Comparison of ENCODE assay signal across 11 cellular contexts in the genomic region with DNA sequence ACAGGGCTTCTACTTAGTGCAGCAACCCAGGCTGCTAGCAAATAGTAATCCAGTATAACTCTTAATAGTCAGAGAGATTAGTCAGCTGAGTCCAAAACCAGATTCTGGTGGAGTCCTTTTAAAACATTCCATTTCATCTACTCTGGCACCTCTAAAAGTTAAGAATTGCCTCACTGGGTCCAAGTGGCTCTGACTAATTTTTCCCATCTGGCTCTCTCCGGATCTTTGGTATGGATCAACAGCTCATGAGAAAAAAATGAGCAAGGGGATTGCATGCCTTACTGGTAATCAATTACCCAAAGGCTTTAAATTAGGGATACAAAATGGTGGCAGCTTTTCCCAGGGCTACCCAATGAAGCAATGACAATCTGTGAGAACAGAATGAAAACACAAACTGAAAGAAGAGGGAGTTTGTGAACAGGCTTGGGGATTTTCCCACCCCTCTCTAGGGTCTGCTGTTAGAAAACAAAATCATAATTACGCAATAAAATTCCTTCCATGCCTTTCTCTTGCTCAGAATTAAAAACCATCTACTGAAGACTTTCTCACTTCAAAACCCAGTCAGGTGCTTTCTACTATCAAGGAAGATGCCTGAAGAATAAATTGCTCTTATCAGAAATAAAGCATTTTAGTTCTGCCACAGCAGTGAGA.
DNase-seq lines count a peak whose midpoint lies in the region; ATAC-seq and TF ChIP-seq lines count a peak whose summit lies in the region.
"Had no signal": no experiment of that assay in that cellular context is flagged by ENCODE, and none has a peak within 500 bp of the region (broad histone marks: within the 10 kb centered on the region; RNA-seq: fewer than 3 reads in every experiment).

No MANE protein-coding gene starts in this region.

- intact Hi-C loops in colonic mucosa (cut with DNase I) = no loop called here

- in situ Hi-C loops in astrocyte of the spinal cord (cut with HindIII; ENCODE audit: low sequenced_read_pairs) = no loop called here

- no peak overlapping the region for H3K4me3 ChIP-seq in astrocyte of the spinal cord (ENCODE audit: low read depth, low read length)
- 0 out of 2 replicates have a peak overlapping the region, but pooled peaks have one; percentile 20 for H3K4me3 ChIP-seq in iPS-20b (ENCODE audit: low read length)
- H3K4me3 ChIP-seq in thoracic aorta = no peak overlapping the region
- no peak overlapping the region for H3K4me3 ChIP-seq in colonic mucosa

- H3K27me3 Mint-ChIP-seq in HFFc6 (ENCODE audit: insufficient read depth) = no peaks in the 10 kb centered on the region

- H3K9me3 ChIP-seq in iPS-20b (ENCODE audit: insufficient read depth, low read depth, low read length) = no peaks in the 10 kb centered on the region
- no peaks in the 10 kb centered on the region for H3K9me3 ChIP-seq in thoracic aorta
- H3K9me3 ChIP-seq in colonic mucosa = no peaks in the 10 kb centered on the region

- H3K9me3 Mint-ChIP-seq in HFFc6 = no peaks in the 10 kb centered on the region

- peak overlapping the region; percentile 13 for H3K27ac ChIP-seq in iPS-20b (ENCODE audit: low read length)
- no peak overlapping the region for H3K27ac ChIP-seq in thoracic aorta
- H3K27ac ChIP-seq in colonic mucosa = no peak overlapping the region

- H3K27ac Mint-ChIP-seq in HFFc6 = peak overlapping the region; percentile 80

- ATAC-seq in thoracic aorta (ENCODE audit: insufficient number of reproducible peaks, low FRiP score, low read depth) = peak; percentile 28
- no peak for ATAC-seq in HG03342 (IDR thresholded peaks at IDR 0.05; ENCODE audit: unreplicated experiment)
- ATAC-seq: HCT116 had no signal

- no peak for TF ChIP-seq CTCF in HFFc6 (IDR thresholded peaks at IDR 0.05)
- no peak for TF ChIP-seq CTCF in astrocyte of the spinal cord (IDR thresholded peaks at IDR 0.05; ENCODE audit: low read depth, low read length)
- TF ChIP-seq CTCF in thoracic aorta (IDR thresholded peaks at IDR 0.05) = no peak
- TF ChIP-seq CTCF in colonic mucosa (IDR thresholded peaks at IDR 0.05) = no peak

- H3K36me3 ChIP-seq in iPS-20b (ENCODE audit: insufficient read depth, low read depth, low read length) (no peaks in the 10 kb centered on the region), thoracic aorta (no peaks in the 10 kb centered on the region), colonic mucosa (no peaks in the 10 kb centered on the region)

- DNase-seq in HFFc6 (peak; percentile 85), astrocyte of the spinal cord (ENCODE audit: low read depth, low spot score) (peak; percentile 58), thoracic aorta (ENCODE audit: low spot score) (no peak), OCI-M1 (lab: John Stamatoyannopoulos, UW) (no peak), colonic mucosa (no peak)
- DNase-seq: activated CD4-positive, alpha-beta T cell treated with anti-CD3 and anti-CD28 coated beads for 1 hour; activated T-cell treated with anti-CD3 and anti-CD28 coated beads, Interleukin-2, amount 50 U/mL, for 48 hours; NCI-H2029 had no signal

- peaks cover 4% of the 10 kb centered on the region; the same call in 1 of the 2 replicates for H3K36me3 Mint-ChIP-seq in HFFc6 (ENCODE audit: low read depth)

- H3K27me3 ChIP-seq in iPS-20b (ENCODE audit: insufficient read depth, low read length) (no peaks in the 10 kb centered on the region), thoracic aorta (replicated peaks; ENCODE audit: insufficient read depth) (no peaks in the 10 kb centered on the region), colonic mucosa (no peaks in the 10 kb centered on the region)

- peaks cover 24% of the 10 kb centered on the region for H3K4me1 Mint-ChIP-seq in HFFc6 (ENCODE audit: low read depth)

- H3K4me1 ChIP-seq in iPS-20b (ENCODE audit: insufficient read depth, low read length) (peaks cover 11% of the 10 kb centered on the region; the same call in 1 of the 2 replicates), thoracic aorta (ENCODE audit: control insufficient read depth in 1 of 2, low read depth in 2 of 2) (no peaks in the 10 kb centered on the region), colonic mucosa (no peaks in the 10 kb centered on the region)

- no peak overlapping the region for H3K9ac ChIP-seq in iPS-20b (ENCODE audit: low read depth, low read length)
- no peak overlapping the region for H3K9ac ChIP-seq in colonic mucosa (ENCODE audit: low read depth in 2 of 2, low read length in 2 of 2)

- H3K4me3 Mint-ChIP-seq in HFFc6 = peak overlapping the region; percentile 44

Comparison
In these comparisons a context has a peak if more than half of its experiments do, and no peak if none do; other contexts are left out.
1. DNase-seq: peak in HFFc6 (single experiment) and astrocyte of the spinal cord (single experiment); none in thoracic aorta (single experiment), OCI-M1 (single experiment) and colonic mucosa (single experiment).